1 cellular context compared by ENCODE assay signal in the genomic region with DNA sequence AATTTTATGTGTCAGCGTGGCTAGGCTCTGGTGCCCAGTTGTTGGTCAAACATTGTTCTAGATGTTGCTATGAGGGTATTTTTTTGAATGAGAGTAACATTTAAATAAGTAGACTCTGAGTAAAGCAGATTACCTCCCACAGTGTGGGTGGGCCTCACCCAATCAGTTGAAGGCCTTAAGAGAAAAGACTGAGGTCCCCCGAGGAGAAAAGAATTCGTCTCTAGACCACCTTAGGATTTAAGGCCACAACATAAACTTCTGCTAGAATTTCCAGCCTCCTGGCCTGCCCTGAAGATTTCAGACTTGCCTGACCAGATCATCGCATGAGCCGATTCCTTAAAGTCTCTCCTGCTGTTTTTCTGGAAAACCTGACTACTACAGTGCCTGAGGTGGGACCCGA.
TF ChIP-seq lines count a peak whose summit lies in the region.

No MANE protein-coding gene starts in this region.

TF ChIP-seq in H1, 55 proteins besides CTCF, POLR2A, EP300 and RAD21:
- TF ChIP-seq EZH2 (IDR thresholded peaks at IDR 0.05; ENCODE audit: low read depth, low read length, severe bottlenecking) (no peak), KDM1A (IDR thresholded peaks at IDR 0.05; ENCODE audit: borderline replicate concordance, low read length) (0 out of 2 replicates have a peak, but pooled peaks have one; percentile 13), GTF2F1 (IDR thresholded peaks at IDR 0.05; ENCODE audit: borderline replicate concordance, low read depth, low read length) (no peak), KDM4A (IDR thresholded peaks at IDR 0.05; ENCODE audit: low read depth, low read length, severe bottlenecking) (no peak)
TF ChIP-seq in H1: peak in this region for 1.
